ENCODE assay signal across 17 cellular contexts in genomic region chr16:50721549-50722409, GRCh38. TPM values are rescaled to one million over a fixed set of nuclear protein-coding genes. Genes with fewer than 3 reads are reported as not detected.
DNase-seq lines count a peak whose midpoint lies in the region; ATAC-seq, FAIRE-seq and TF ChIP-seq lines count a peak whose summit lies in the region.
"Had no signal": no experiment of that assay in that cellular context is flagged by ENCODE, and none has a peak within 500 bp of the region (broad histone marks: within the 10 kb centered on the region; RNA-seq: fewer than 3 reads in every experiment).

No MANE protein-coding gene starts in this region.

- H3K4me3 Mint-ChIP-seq in stimulated activated naive CD8-positive, alpha-beta T cell treated with anti-CD3 and anti-CD28 coated beads, Interleukin-15, Interleukin-2, amounts not matched to agents 100 ng/mL and 50 ng/mL, for 24 hours: no peak overlapping the region
- H3K4me3 Mint-ChIP-seq in stimulated activated naive CD8-positive, alpha-beta T cell treated with anti-CD3 and anti-CD28 coated beads, Interleukin-15, amount 100 ng/mL, for 72 hours: no peak overlapping the region
- H3K4me3 Mint-ChIP-seq in T-helper 2 cell treated with Interferon-gamma antibody and Interleukin-4, amounts not matched to agents 5 μg/mL and 100 μg/mL, for 36 hours: no peak overlapping the region
- H3K4me3 Mint-ChIP-seq: neural crest cell had no signal

- H3K27me3 ChIP-seq in HepG2 (ENCODE audit: control insufficient read depth in 1 of 2, insufficient read depth in 2 of 2, low read length in 2 of 2) (peaks cover 0 to 1% of the 10 kb centered on the region in 2 experiments; a peak in 1 of 5 replicates), tibial artery (no peaks in the 10 kb centered on the region), colonic mucosa (no peaks in the 10 kb centered on the region)
- H3K27me3 ChIP-seq: esophagus squamous epithelium, Peyer's patch had no signal

- no peak for ATAC-seq in stimulated activated naive CD8-positive, alpha-beta T cell treated with anti-CD3 and anti-CD28 coated beads, Interleukin-15, amount 100 ng/mL, for 72 hours
- ATAC-seq in HepG2 (no peak), GM18909 (IDR thresholded peaks at IDR 0.05; ENCODE audit: poor library complexity, unreplicated experiment) (no peak)

- TF ChIP-seq POLR2A in HepG2 (IDR thresholded peaks at IDR 0.05; ENCODE audit: insufficient read depth in 1 of 2, low read depth in 2 of 2, low read length in 2 of 2): no peak

- H3K27ac Mint-ChIP-seq in stimulated activated naive CD8-positive, alpha-beta T cell treated with anti-CD3 and anti-CD28 coated beads, Interleukin-15, Interleukin-2, amounts not matched to agents 100 ng/mL and 50 ng/mL, for 24 hours: peak overlapping the region; percentile 58
- H3K27ac Mint-ChIP-seq in stimulated activated naive CD8-positive, alpha-beta T cell treated with anti-CD3 and anti-CD28 coated beads, Interleukin-15, amount 100 ng/mL, for 72 hours: peak overlapping the region in 1 of 2 donors; percentile 55
- peak overlapping the region; percentile 34 for H3K27ac Mint-ChIP-seq in T-helper 2 cell treated with Interferon-gamma antibody and Interleukin-4, amounts not matched to agents 5 μg/mL and 100 μg/mL, for 36 hours

- H3K4me1 ChIP-seq in HepG2 (ENCODE audit: insufficient read depth, low read length) (peaks cover 39% of the 10 kb centered on the region), tibial artery (no peaks in the 10 kb centered on the region), colonic mucosa (no peaks in the 10 kb centered on the region)

- H3K9me3 ChIP-seq in HepG2 (ENCODE audit: low read length): no peaks in the 10 kb centered on the region
- no peaks in the 10 kb centered on the region for H3K9me3 ChIP-seq in tibial artery
- no peaks in the 10 kb centered on the region for H3K9me3 ChIP-seq in colonic mucosa
- H3K9me3 ChIP-seq: esophagus squamous epithelium had no signal

- no peak overlapping the region for H3K4me3 ChIP-seq in HepG2 (replicated peaks in 1 of 3; ENCODE audit: insufficient read depth in 1 of 3, low read depth in 2 of 3, low read length in 3 of 3)
- no peak overlapping the region for H3K4me3 ChIP-seq in tibial artery
- H3K4me3 ChIP-seq in colonic mucosa: no peak overlapping the region
- H3K4me3 ChIP-seq: esophagus squamous epithelium, Peyer's patch had no signal

- no peaks in the 10 kb centered on the region for H3K36me3 ChIP-seq in HepG2 (replicated peaks in 1 of 2; ENCODE audit: control insufficient read depth in 1 of 2, insufficient read depth in 2 of 2, low read length in 2 of 2)
- peaks cover 0 to 9% (median 3%) of the 10 kb centered on the region in 3 donors for H3K36me3 ChIP-seq in tibial artery
- H3K36me3 ChIP-seq in colonic mucosa: no peaks in the 10 kb centered on the region
- H3K36me3 ChIP-seq: Peyer's patch had no signal

- no peaks in the 10 kb centered on the region for H3K79me2 ChIP-seq in HepG2 (ENCODE audit: insufficient read depth, low read length)

- intact Hi-C loops in HepG2 (cut with micrococcal nuclease; ENCODE audit: unreplicated experiment) (no loop called here), tibial artery (cut with DNase I; ENCODE audit: low total_unique reads) (no loop called here), colonic mucosa (cut with DNase I) (no loop called here)

- no peak overlapping the region for H2AFZ ChIP-seq in HepG2 (ENCODE audit: low read length)

- TF ChIP-seq CTCF in HepG2 (CRISPR knock-in tag; IDR thresholded peaks at IDR 0.05) (no peak), tibial artery (IDR thresholded peaks at IDR 0.05) (no peak), colonic mucosa (IDR thresholded peaks at IDR 0.05) (no peak)

- H3K9ac ChIP-seq in HepG2 (ENCODE audit: insufficient read depth, low read depth, low read length) (no peak overlapping the region), colonic mucosa (ENCODE audit: low read depth in 2 of 2, low read length in 2 of 2) (no peak overlapping the region)

- TF ChIP-seq RAD21 in HepG2 (CRISPR knock-in tag; IDR thresholded peaks at IDR 0.05): no peak

- H3K27ac ChIP-seq in HepG2 (ENCODE audit: extremely low read length, insufficient read depth, low read length) (no peak overlapping the region), tibial artery (no peak overlapping the region), colonic mucosa (no peak overlapping the region)
- H3K27ac ChIP-seq: Peyer's patch had no signal

- no peak overlapping the region for H3K4me2 ChIP-seq in HepG2 (ENCODE audit: low read depth, low read length)

- peaks cover 6% of the 10 kb centered on the region for H3K9me3 Mint-ChIP-seq in stimulated activated naive CD8-positive, alpha-beta T cell treated with anti-CD3 and anti-CD28 coated beads, Interleukin-15, Interleukin-2, amounts not matched to agents 100 ng/mL and 50 ng/mL, for 24 hours
- H3K9me3 Mint-ChIP-seq in stimulated activated naive CD8-positive, alpha-beta T cell treated with anti-CD3 and anti-CD28 coated beads, Interleukin-15, amount 100 ng/mL, for 72 hours: peaks cover 18% of the 10 kb centered on the region in 2 donors
- H3K9me3 Mint-ChIP-seq in T-helper 2 cell treated with Interferon-gamma antibody and Interleukin-4, amounts not matched to agents 5 μg/mL and 100 μg/mL, for 36 hours: peaks cover 31% of the 10 kb centered on the region

- FAIRE-seq in HepG2 (lab: Jason Lieb, UNC): no peak

- in situ Hi-C loops in HepG2 (cut with HindIII; ENCODE audit: extremely low pct_ligation_motif_present, low pct_unique_long_range_greater_than_20kb): no loop called here

- POLR2A ChIA-PET in HepG2 (lab: Yijun Ruan, JAX): interaction anchor here (0.7 kb wide), 1 partner anchor 96 kb away, joined by 3 read pairs; no protein-coding TSS in a partner anchor

- BruUV-seq in HepG2 (replicated peaks; lab: Mats Ljungman, UMichigan): no TSS peak

- no peak for DNase-seq in stimulated activated naive CD8-positive, alpha-beta T cell treated with anti-CD3 and anti-CD28 coated beads, Interleukin-15, amount 100 ng/mL, for 72 hours
- no peak for DNase-seq in T-helper 2 cell treated with Interferon-gamma antibody and Interleukin-4, amounts not matched to agents 5 μg/mL and 100 μg/mL, for 36 hours (ENCODE audit: low spot score)
- no peak for DNase-seq in HepG2 (ENCODE audit: low spot score)
- DNase-seq in tibial artery: no peak
- DNase-seq in colonic mucosa: no peak
- DNase-seq: activated CD8-positive, alpha-beta memory T cell treated with anti-CD3 and anti-CD28 coated beads for 24 hours; activated naive CD4-positive, alpha-beta T cell; DMS 273 treated with DMSO at 0.1 percent for 48 hours; esophagus squamous epithelium; H7; NCI-H1930; NCI-H510A; Peyer's patch; substantia nigra had no signal

- no peaks in the 10 kb centered on the region for H4K20me1 ChIP-seq in HepG2 (ENCODE audit: insufficient read depth, low read length)

- CTCF ChIA-PET in HepG2 (lab: Yijun Ruan, JAX; ENCODE audit: low intra/inter-chr PET ratio, low total read pairs): no interaction called here

- peaks cover 31% of the 10 kb centered on the region for H3K4me1 Mint-ChIP-seq in stimulated activated naive CD8-positive, alpha-beta T cell treated with anti-CD3 and anti-CD28 coated beads, Interleukin-15, Interleukin-2, amounts not matched to agents 100 ng/mL and 50 ng/mL, for 24 hours (ENCODE audit: low read depth)
- peaks cover 52% of the 10 kb centered on the region for H3K4me1 Mint-ChIP-seq in stimulated activated naive CD8-positive, alpha-beta T cell treated with anti-CD3 and anti-CD28 coated beads, Interleukin-15, amount 100 ng/mL, for 72 hours
- H3K4me1 Mint-ChIP-seq in T-helper 2 cell treated with Interferon-gamma antibody and Interleukin-4, amounts not matched to agents 5 μg/mL and 100 μg/mL, for 36 hours (ENCODE audit: low read depth): peaks cover 37% of the 10 kb centered on the region

- H3K36me3 Mint-ChIP-seq in stimulated activated naive CD8-positive, alpha-beta T cell treated with anti-CD3 and anti-CD28 coated beads, Interleukin-15, Interleukin-2, amounts not matched to agents 100 ng/mL and 50 ng/mL, for 24 hours (ENCODE audit: low read depth): peaks cover 10% of the 10 kb centered on the region
- H3K36me3 Mint-ChIP-seq in T-helper 2 cell treated with Interferon-gamma antibody and Interleukin-4, amounts not matched to agents 5 μg/mL and 100 μg/mL, for 36 hours (ENCODE audit: low read depth): peaks cover 49% of the 10 kb centered on the region

- TF ChIP-seq EP300 in HepG2 (IDR thresholded peaks at IDR 0.05; ENCODE audit: low read depth in 2 of 2, low read length in 2 of 2): no peak
- TF ChIP-seq EP300 in HepG2 (CRISPR knock-in tag; IDR thresholded peaks at IDR 0.05; ENCODE audit: borderline replicate concordance): no peak

- 61% methylated on average over 6 of the region's 6 CpGs for WGBS in HepG2 (ENCODE audit: low lambda C conversion rate)

- H3K27me3 Mint-ChIP-seq in stimulated activated naive CD8-positive, alpha-beta T cell treated with anti-CD3 and anti-CD28 coated beads, Interleukin-15, Interleukin-2, amounts not matched to agents 100 ng/mL and 50 ng/mL, for 24 hours: no peaks in the 10 kb centered on the region
- no peaks in the 10 kb centered on the region for H3K27me3 Mint-ChIP-seq in stimulated activated naive CD8-positive, alpha-beta T cell treated with anti-CD3 and anti-CD28 coated beads, Interleukin-15, amount 100 ng/mL, for 72 hours
- H3K27me3 Mint-ChIP-seq in T-helper 2 cell treated with Interferon-gamma antibody and Interleukin-4, amounts not matched to agents 5 μg/mL and 100 μg/mL, for 36 hours (ENCODE audit: low read depth): no peaks in the 10 kb centered on the region

RNA-seq across cellular contexts. Expression of gene CYLD, which starts 20.1 kb away (rescaled TPM):
- total RNA-seq in HepG2 (2016; rRNA removed; fragmentation: Illumina TruSeq; extraction: Trizol) (11.4 and 16.0 TPM in 2 replicates), colonic mucosa (10 to 100 TPM; 15.8 to 31.5 TPM)
- 2.6 and 3.0 TPM in 2 replicates for total RNA-seq in HepG2 (2016; cell fraction: cytosol; rRNA removed; fragmentation: Illumina TruSeq; extraction: Trizol; ENCODE audit: low read depth)
- 14.3 and 16.1 TPM in 2 replicates for total RNA-seq in HepG2 (2016; cell fraction: insoluble cytoplasmic fraction; rRNA removed; fragmentation: Illumina TruSeq; extraction: Trizol)
- 10.5 and 11.2 TPM in 2 replicates for total RNA-seq in HepG2 (2016; cell fraction: membrane; rRNA removed; fragmentation: Illumina TruSeq; extraction: Trizol)
- total RNA-seq in HepG2 (2016; cell fraction: nucleus; rRNA removed; fragmentation: Illumina TruSeq; extraction: Trizol): 12.3 and 12.6 TPM in 2 replicates
- polyA plus RNA-seq in HepG2 (2011; rRNA removed): 6.0 and 6.1 TPM in 2 replicates
- 3.1 and 4.8 TPM in 2 replicates for polyA plus RNA-seq in HepG2 (2011; cell fraction: cytosol; rRNA removed)
- polyA plus RNA-seq in HepG2 (2011; cell fraction: nucleus; rRNA removed): 5.0 and 7.6 TPM in 2 replicates
- polyA plus RNA-seq in HepG2 (2012): 6.2 and 8.4 TPM in 2 replicates
- polyA plus RNA-seq in HepG2 (2016; cell fraction: cytosol; fragmentation: Illumina TruSeq; extraction: Trizol; ENCODE audit: low read depth): 1.7 and 1.8 TPM in 2 replicates
- 9.7 and 10.4 TPM in 2 replicates for polyA plus RNA-seq in HepG2 (2016; cell fraction: insoluble cytoplasmic fraction; fragmentation: Illumina TruSeq; extraction: Trizol; ENCODE audit: low read depth)
- polyA plus RNA-seq in HepG2 (2016; cell fraction: membrane; fragmentation: Illumina TruSeq; extraction: Trizol; ENCODE audit: low read depth): 4.9 and 6.5 TPM in 2 replicates
- polyA plus RNA-seq in HepG2 (2016; cell fraction: nucleus; fragmentation: Illumina TruSeq; extraction: Trizol; ENCODE audit: insufficient read depth, low read depth): 9.6 and 11.6 TPM in 2 replicates
- polyA minus RNA-seq in HepG2 (2011; rRNA and poly(A)+ RNA removed; ENCODE audit: low replicate concordance): 5.0 and 11.2 TPM in 2 replicates
- 5.4 and 7.9 TPM in 2 replicates for polyA minus RNA-seq in HepG2 (2011; cell fraction: cytosol; rRNA and poly(A)+ RNA removed)
- 39.4 and 52.8 TPM in 2 replicates for polyA minus RNA-seq in HepG2 (2011; cell fraction: nucleus; rRNA and poly(A)+ RNA removed)

RNA-seq across cellular contexts. Expression of gene NOD2, which starts 28.4 kb away (rescaled TPM):
- total RNA-seq in HepG2 (2016; rRNA removed; fragmentation: Illumina TruSeq; extraction: Trizol): 0.27 and 0.29 TPM in 2 replicates
- total RNA-seq in HepG2 (2016; cell fraction: cytosol; rRNA removed; fragmentation: Illumina TruSeq; extraction: Trizol; ENCODE audit: low read depth): 0.18 and 0.20 TPM in 2 replicates
- total RNA-seq in HepG2 (2016; cell fraction: insoluble cytoplasmic fraction; rRNA removed; fragmentation: Illumina TruSeq; extraction: Trizol): 0.09 and 0.12 TPM in 2 replicates
- total RNA-seq in HepG2 (2016; cell fraction: membrane; rRNA removed; fragmentation: Illumina TruSeq; extraction: Trizol): 0.21 TPM in 1 of 2 replicates, not detected in the other
- total RNA-seq in HepG2 (2016; cell fraction: nucleus; rRNA removed; fragmentation: Illumina TruSeq; extraction: Trizol): 0.22 and 0.38 TPM in 2 replicates
- 0.76 and 0.81 TPM in 2 replicates for polyA plus RNA-seq in HepG2 (2011; rRNA removed)
- polyA plus RNA-seq in HepG2 (2011; cell fraction: cytosol; rRNA removed): 0.36 and 0.68 TPM in 2 replicates
- 1.9 and 2.3 TPM in 2 replicates for polyA plus RNA-seq in HepG2 (2011; cell fraction: nucleus; rRNA removed)
- 0.19 and 0.29 TPM in 2 replicates for polyA plus RNA-seq in HepG2 (2012)
- polyA plus RNA-seq in HepG2 (2016; cell fraction: cytosol; fragmentation: Illumina TruSeq; extraction: Trizol; ENCODE audit: low read depth): 0.02 and 0.03 TPM in 2 replicates
- not detected in 2 replicates for polyA plus RNA-seq in HepG2 (2016; cell fraction: insoluble cytoplasmic fraction; fragmentation: Illumina TruSeq; extraction: Trizol; ENCODE audit: low read depth)
- polyA plus RNA-seq in HepG2 (2016; cell fraction: membrane; fragmentation: Illumina TruSeq; extraction: Trizol; ENCODE audit: low read depth): not detected in 2 replicates
- polyA plus RNA-seq in HepG2 (2016; cell fraction: nucleus; fragmentation: Illumina TruSeq; extraction: Trizol; ENCODE audit: insufficient read depth, low read depth): 0.17 and 0.37 TPM in 2 replicates
- polyA minus RNA-seq in HepG2 (2011; rRNA and poly(A)+ RNA removed; ENCODE audit: low replicate concordance): 4.8 TPM in 1 of 2 replicates, not detected in the other
- polyA minus RNA-seq in HepG2 (2011; cell fraction: cytosol; rRNA and poly(A)+ RNA removed): 0.49 and 1.1 TPM in 2 replicates
- polyA minus RNA-seq in HepG2 (2011; cell fraction: nucleus; rRNA and poly(A)+ RNA removed): 2.1 and 2.3 TPM in 2 replicates
- 1 to 10 TPM in 1 of 2 donors, under 1 TPM in 1; 0.79 to 1.2 TPM for total RNA-seq in colonic mucosa
- total RNA-seq: H7 had no signal

RNA-seq across cellular contexts. Expression of gene SNX20, which starts 40.7 kb away (rescaled TPM):
- total RNA-seq in HepG2 (2016; rRNA removed; fragmentation: Illumina TruSeq; extraction: Trizol): not detected in 2 replicates
- total RNA-seq in HepG2 (2016; cell fraction: cytosol; rRNA removed; fragmentation: Illumina TruSeq; extraction: Trizol; ENCODE audit: low read depth): not detected in 2 replicates
- total RNA-seq in HepG2 (2016; cell fraction: insoluble cytoplasmic fraction; rRNA removed; fragmentation: Illumina TruSeq; extraction: Trizol): not detected in 2 replicates
- total RNA-seq in HepG2 (2016; cell fraction: membrane; rRNA removed; fragmentation: Illumina TruSeq; extraction: Trizol): not detected in 2 replicates
- total RNA-seq in HepG2 (2016; cell fraction: nucleus; rRNA removed; fragmentation: Illumina TruSeq; extraction: Trizol): not detected in 2 replicates
- not detected in 2 replicates for polyA plus RNA-seq in HepG2 (2011; rRNA removed)
- not detected in 2 replicates for polyA plus RNA-seq in HepG2 (2011; cell fraction: cytosol; rRNA removed)
- polyA plus RNA-seq in HepG2 (2011; cell fraction: nucleus; rRNA removed): not detected in 2 replicates
- 0.04 TPM in 1 of 2 replicates, not detected in the other for polyA plus RNA-seq in HepG2 (2012)
- not detected in 2 replicates for polyA plus RNA-seq in HepG2 (2016; cell fraction: cytosol; fragmentation: Illumina TruSeq; extraction: Trizol; ENCODE audit: low read depth)
- polyA plus RNA-seq in HepG2 (2016; cell fraction: insoluble cytoplasmic fraction; fragmentation: Illumina TruSeq; extraction: Trizol; ENCODE audit: low read depth): not detected in 2 replicates
- polyA plus RNA-seq in HepG2 (2016; cell fraction: membrane; fragmentation: Illumina TruSeq; extraction: Trizol; ENCODE audit: low read depth): not detected in 2 replicates
- polyA plus RNA-seq in HepG2 (2016; cell fraction: nucleus; fragmentation: Illumina TruSeq; extraction: Trizol; ENCODE audit: insufficient read depth, low read depth): not detected in 2 replicates
- not detected in 2 replicates for polyA minus RNA-seq in HepG2 (2011; rRNA and poly(A)+ RNA removed; ENCODE audit: low replicate concordance)
- polyA minus RNA-seq in HepG2 (2011; cell fraction: cytosol; rRNA and poly(A)+ RNA removed): not detected in 2 replicates
- polyA minus RNA-seq in HepG2 (2011; cell fraction: nucleus; rRNA and poly(A)+ RNA removed): not detected in 2 replicates
- total RNA-seq in colonic mucosa: 1 to 10 TPM in 1 of 2 donors, under 1 TPM in 1; 0.86 to 1.6 TPM
- total RNA-seq: H7, neural crest cell had no signal
